In the genomic region with DNA sequence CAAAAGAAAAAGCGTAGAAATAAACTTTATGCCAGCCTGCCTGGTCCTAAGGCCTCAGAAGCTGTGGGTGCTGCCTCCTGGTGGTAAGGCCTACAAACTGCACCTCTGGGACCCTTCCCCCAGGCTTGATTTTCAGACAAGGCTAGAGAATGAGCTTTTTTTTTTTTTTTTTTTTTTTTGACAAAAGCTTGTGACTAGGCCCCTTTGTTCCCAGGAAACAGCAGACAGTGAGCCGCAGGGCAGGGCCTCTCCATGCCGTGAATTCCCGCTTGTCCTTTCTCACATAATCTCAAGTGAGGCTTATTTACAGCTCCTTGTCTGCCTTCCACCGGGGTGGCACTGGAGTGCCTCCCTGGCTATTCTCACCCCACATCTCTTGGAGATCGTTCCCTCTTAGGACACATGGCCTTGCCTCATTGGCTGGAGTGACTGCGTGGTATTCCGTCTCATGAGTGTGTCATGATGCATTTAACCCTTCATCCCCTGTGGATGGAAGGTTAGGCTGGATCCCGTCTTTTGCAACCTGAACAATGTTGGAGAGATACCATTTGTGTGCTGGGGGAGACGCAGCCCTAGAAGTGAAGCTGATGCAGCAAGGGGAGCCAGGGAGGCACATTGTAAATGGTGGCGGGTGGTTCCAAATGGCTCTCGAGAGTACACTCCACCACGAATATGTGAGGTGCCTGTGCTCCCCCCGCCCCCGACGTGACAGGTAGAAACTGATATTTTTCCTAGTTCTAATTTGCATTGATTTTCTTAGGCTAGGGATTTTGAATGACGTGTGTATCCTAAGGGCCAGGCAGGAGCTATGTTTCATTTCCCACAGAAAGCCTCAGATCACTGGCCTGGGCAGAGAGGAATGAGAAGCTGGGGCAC, we compare ENCODE assay signal across 8 cellular contexts. TPM values are rescaled to one million over a fixed set of nuclear protein-coding genes. Genes with fewer than 3 reads are reported as not detected.
DNase-seq lines count a peak whose midpoint lies in the region; ATAC-seq and TF ChIP-seq lines count a peak whose summit lies in the region.

No MANE protein-coding gene starts in this region.

- peaks cover 0 to 10% (median 1%) of the 10 kb centered on the region in 4 donors for H3K4me1 Mint-ChIP-seq in CD4-positive, CD25-positive, alpha-beta regulatory T cell
- peaks cover 0 to 8% (median 6%) of the 10 kb centered on the region in 3 donors for H3K4me1 Mint-ChIP-seq in naive B cell

- H3K9ac ChIP-seq in OCI-LY1 (ENCODE audit: low read length): no peak overlapping the region

- TF ChIP-seq POLR2A in esophagus muscularis mucosa (IDR thresholded peaks at IDR 0.05; ENCODE audit: low read depth): no peak

- H3K4me1 ChIP-seq in CD4-positive, CD25-positive, alpha-beta regulatory T cell (ENCODE audit: control insufficient read depth, insufficient read depth, low read length, poor library complexity, severe bottlenecking): no peaks in the 10 kb centered on the region
- H3K4me1 ChIP-seq in HEK293 (ENCODE audit: control insufficient read depth, insufficient read depth, low read length) (peaks cover 3% of the 10 kb centered on the region; the same call in 1 of the 2 replicates), OCI-LY1 (ENCODE audit: insufficient read depth, low read length, severe bottlenecking) (no peaks in the 10 kb centered on the region), esophagus muscularis mucosa (peaks cover 15 to 39% (median 26%) of the 10 kb centered on the region in 4 donors)

- no peak for TF ChIP-seq EP300 in esophagus muscularis mucosa (IDR thresholded peaks at IDR 0.05)

- no peak overlapping the region for H3K4me3 Mint-ChIP-seq in CD4-positive, CD25-positive, alpha-beta regulatory T cell
- no peak overlapping the region for H3K4me3 Mint-ChIP-seq in naive B cell

- 67% methylated on average over 17 of the region's 17 CpGs for WGBS in esophagus muscularis mucosa

- no peaks in the 10 kb centered on the region for H3K9me2 ChIP-seq in OCI-LY1 (ENCODE audit: low read depth, low read length)

- TF ChIP-seq CTCF in HEK293 (tag by site-specific recombination; IDR thresholded peaks at IDR 0.05) (peak; percentile 71), OCI-LY1 (IDR thresholded peaks at IDR 0.05; ENCODE audit: low read length) (peak; percentile 88), esophagus muscularis mucosa (IDR thresholded peaks at IDR 0.05) (peak; percentile 80 to 91 (median 85))

- no peak overlapping the region for H3K27ac ChIP-seq in CD4-positive, CD25-positive, alpha-beta regulatory T cell (ENCODE audit: insufficient read depth, low read length, poor library complexity, severe bottlenecking)
- H3K27ac ChIP-seq in HEK293 (ENCODE audit: extremely low read depth, low read depth, low read length): peak overlapping the region; percentile 41; the same call in 1 of the 2 replicates
- H3K27ac ChIP-seq in OCI-LY1 (ENCODE audit: low read depth, low read length, poor library complexity, severe bottlenecking): no peak overlapping the region
- H3K27ac ChIP-seq in esophagus muscularis mucosa (replicated peaks in 1 of 4): no peak overlapping the region

- H3K9me3 Mint-ChIP-seq in CD4-positive, CD25-positive, alpha-beta regulatory T cell: no peaks in the 10 kb centered on the region
- no peaks in the 10 kb centered on the region for H3K9me3 Mint-ChIP-seq in naive B cell

- H3K36me3 Mint-ChIP-seq in CD4-positive, CD25-positive, alpha-beta regulatory T cell: no peaks in the 10 kb centered on the region
- H3K36me3 Mint-ChIP-seq in naive B cell: no peaks in the 10 kb centered on the region

- intact Hi-C loops in esophagus muscularis mucosa (cut with DNase I): loop anchor here (5.0 to 10.0 kb wide), 3 partner anchors 58 to 768 kb away; no protein-coding TSS in a partner anchor

- no peaks in the 10 kb centered on the region for H3F3A ChIP-seq in OCI-LY1 (ENCODE audit: insufficient read depth, low read length)

- no peak overlapping the region for H2AFZ ChIP-seq in OCI-LY1 (ENCODE audit: low read length)

- H3K4me2 ChIP-seq in OCI-LY1 (ENCODE audit: low read length): no peak overlapping the region

- no peak overlapping the region for H3K27ac Mint-ChIP-seq in CD4-positive, CD25-positive, alpha-beta regulatory T cell
- H3K27ac Mint-ChIP-seq in naive B cell: peak overlapping the region in 2 of 6 donors; percentile 34 to 44

- ATAC-seq in CD4-positive, CD25-positive, alpha-beta regulatory T cell (ENCODE audit: low read depth in 2 of 2): peak; percentile 59 to 71
- peak; percentile 72 to 91 for ATAC-seq in naive B cell (ENCODE audit: low read depth in 2 of 2)

- H3K27me3 ChIP-seq in CD4-positive, CD25-positive, alpha-beta regulatory T cell (ENCODE audit: control insufficient read depth, insufficient read depth, low read length): no peaks in the 10 kb centered on the region
- H3K27me3 ChIP-seq in OCI-LY1 (ENCODE audit: insufficient read depth, low read length) (peaks cover 5% of the 10 kb centered on the region; the same call in 1 of the 2 replicates), esophagus muscularis mucosa (no peaks in the 10 kb centered on the region)

- H3K9me3 ChIP-seq in CD4-positive, CD25-positive, alpha-beta regulatory T cell (ENCODE audit: control insufficient read depth in 2 of 2, low read length in 2 of 2): no peaks in the 10 kb centered on the region
- H3K9me3 ChIP-seq in HEK293 (ENCODE audit: control insufficient read depth, insufficient read depth, low read depth, low read length): no peaks in the 10 kb centered on the region
- no peaks in the 10 kb centered on the region for H3K9me3 ChIP-seq in OCI-LY1 (ENCODE audit: low read length)
- no peaks in the 10 kb centered on the region for H3K9me3 ChIP-seq in esophagus muscularis mucosa

- DNase-seq in CD4-positive, CD25-positive, alpha-beta regulatory T cell: peak; percentile 41 to 70 (median 55)
- peak; percentile 66 for DNase-seq in activated T-cell treated with anti-CD3 and anti-CD28 coated beads, Interleukin-2, amount 50 U/mL, for 1 hour
- DNase-seq in esophagus muscularis mucosa (ENCODE audit: extremely low spot score) (no peak), naive B cell (peak; percentile 61), mesenteric fat pad (ENCODE audit: low spot score) (no peak)
- peak; percentile 27 to 31 for DNase-seq in stimulated activated CD8-positive, alpha-beta memory T cell treated with anti-CD3 and anti-CD28 coated beads, Interleukin-7, amount 100 ng/mL, for 4 hours (ENCODE audit: low read depth in 2 of 2)

- H3K4me3 ChIP-seq in CD4-positive, CD25-positive, alpha-beta regulatory T cell (ENCODE audit: low read depth, low read length): no peak overlapping the region
- H3K4me3 ChIP-seq in HEK293 (ENCODE audit: low read depth, low read length): no peak overlapping the region
- no peak overlapping the region for H3K4me3 ChIP-seq in OCI-LY1 (ENCODE audit: low read depth, low read length, poor library complexity, severe bottlenecking)
- peak overlapping the region; percentile 10 to 16 (median 14) for H3K4me3 ChIP-seq in esophagus muscularis mucosa

- POLR2A ChIA-PET in HEK293 (lab: Yijun Ruan, JAX): interaction anchor here (0.7 to 0.9 kb wide), 3 partner anchors 42 to 837 kb away, joined by 3 to 9 read pairs (median 3); no protein-coding TSS in a partner anchor

- no peaks in the 10 kb centered on the region for H3K27me3 Mint-ChIP-seq in CD4-positive, CD25-positive, alpha-beta regulatory T cell
- no peaks in the 10 kb centered on the region for H3K27me3 Mint-ChIP-seq in naive B cell

- H3K79me2 ChIP-seq in OCI-LY1 (ENCODE audit: insufficient read depth, low read length): no peaks in the 10 kb centered on the region

- no peaks in the 10 kb centered on the region for H4K20me1 ChIP-seq in OCI-LY1 (ENCODE audit: insufficient read depth, low read length)

- no peaks in the 10 kb centered on the region for H3K36me3 ChIP-seq in CD4-positive, CD25-positive, alpha-beta regulatory T cell (ENCODE audit: control insufficient read depth, insufficient read depth, low read length)
- H3K36me3 ChIP-seq in HEK293 (ENCODE audit: control insufficient read depth in 2 of 2, insufficient read depth in 1 of 2, low read length in 2 of 2) (peaks cover 0 to 2% of the 10 kb centered on the region in 2 experiments; a peak in 1 of 3 replicates), OCI-LY1 (ENCODE audit: insufficient read depth, low read length) (no peaks in the 10 kb centered on the region), esophagus muscularis mucosa (peaks cover 0 to 5% (median 0%) of the 10 kb centered on the region in 4 donors)

- CTCF ChIA-PET in HEK293 (lab: Yijun Ruan, JAX): interaction anchor here (0.6 to 2.1 kb wide), 31 partner anchors 9 to 518 kb away, joined by 3 to 27 read pairs (median 4); no protein-coding TSS in a partner anchor

TF ChIP-seq in HEK293, 187 proteins besides CTCF, POLR2A, EP300 and RAD21 (continues in another document):
- TF ChIP-seq ZNF335 (tag by site-specific recombination; conservative IDR thresholded peaks at IDR 0.05) (peak; percentile 34; the same call in 1 of the 2 replicates), ZBTB20 (tag by site-specific recombination; IDR thresholded peaks at IDR 0.05) (0 out of 2 replicates have a peak, but pooled peaks have one; percentile 28)
- TF ChIP-seq, protein P1, sequence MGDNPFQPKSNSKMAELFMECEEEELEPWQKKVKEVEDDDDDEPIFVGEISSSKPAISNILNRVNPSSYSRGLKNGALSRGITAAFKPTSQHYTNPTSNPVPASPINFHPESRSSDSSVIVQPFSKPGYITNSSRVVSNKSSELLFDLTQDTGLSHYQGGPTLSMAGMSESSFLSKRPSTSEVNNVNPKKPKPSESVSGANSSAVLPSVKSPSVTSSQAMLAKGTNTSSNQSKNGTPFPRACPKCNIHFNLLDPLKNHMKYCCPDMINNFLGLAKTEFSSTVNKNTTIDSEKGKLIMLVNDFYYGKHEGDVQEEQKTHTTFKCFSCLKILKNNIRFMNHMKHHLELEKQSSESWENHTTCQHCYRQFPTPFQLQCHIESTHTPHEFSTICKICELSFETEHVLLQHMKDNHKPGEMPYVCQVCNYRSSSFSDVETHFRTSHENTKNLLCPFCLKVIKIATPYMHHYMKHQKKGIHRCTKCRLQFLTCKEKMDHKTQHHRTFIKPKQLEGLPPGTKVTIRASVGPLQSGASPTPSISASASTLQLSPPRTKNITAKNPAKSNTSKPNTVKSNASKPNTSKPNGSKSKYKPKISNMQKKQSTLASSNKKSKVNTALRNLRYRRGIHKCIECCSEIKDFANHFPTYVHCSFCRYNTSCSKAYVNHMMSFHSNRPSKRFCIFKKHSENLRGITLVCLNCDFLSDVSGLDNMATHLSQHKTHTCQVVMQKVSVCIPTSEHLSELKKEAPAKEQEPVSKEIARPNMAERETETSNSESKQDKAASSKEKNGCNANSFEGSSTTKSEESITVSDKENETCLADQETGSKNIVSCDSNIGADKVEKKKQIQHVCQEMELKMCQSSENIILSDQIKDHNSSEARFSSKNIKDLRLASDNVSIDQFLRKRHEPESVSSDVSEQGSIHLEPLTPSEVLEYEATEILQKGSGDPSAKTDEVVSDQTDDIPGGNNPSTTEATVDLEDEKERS (tag by site-specific recombination; IDR thresholded peaks at IDR 0.05): no peak

RNA-seq across cellular contexts. Expression of a gene that starts 49.6 kb away (rescaled TPM):
- total RNA-seq in CD4-positive, CD25-positive, alpha-beta regulatory T cell: 152 TPM
- 10 to 100 TPM; 32.1 to 39.8 (median 37.9) TPM for polyA plus RNA-seq in CD4-positive, CD25-positive, alpha-beta regulatory T cell
- total RNA-seq in esophagus muscularis mucosa (100 to 1,000 TPM in 2 of 4 donors, 10 to 100 TPM in 2; 78.5 to 135 (median 112) TPM), mesenteric fat pad (148 TPM)
- 10 to 100 TPM; 16.5 to 53.5 (median 48.4) TPM for polyA plus RNA-seq in naive B cell (ENCODE audit: low read depth in 6 of 6)

Comparison
In these comparisons a context has a peak if more than half of its experiments do, and no peak if none do; other contexts are left out.
1. DNase-seq: peak in CD4-positive, CD25-positive, alpha-beta regulatory T cell (3 of 3), activated T-cell treated with anti-CD3 and anti-CD28 coated beads, Interleukin-2, amount 50 U/mL, for 1 hour (single experiment), naive B cell (single experiment) and stimulated activated CD8-positive, alpha-beta memory T cell treated with anti-CD3 and anti-CD28 coated beads, Interleukin-7, amount 100 ng/mL, for 4 hours (2 of 2); none in esophagus muscularis mucosa (single experiment) and mesenteric fat pad (single experiment).
2. H3K4me3 ChIP-seq: peak in esophagus muscularis mucosa (4 of 4); none in CD4-positive, CD25-positive, alpha-beta regulatory T cell (single experiment), HEK293 (single experiment) and OCI-LY1 (single experiment).
3. Peak in every context shown above with its lines, with median percentiles within 50 percentile points of each other: CTCF ChIP-seq.